10 cellular contexts compared by ENCODE assay signal in the genomic region with DNA sequence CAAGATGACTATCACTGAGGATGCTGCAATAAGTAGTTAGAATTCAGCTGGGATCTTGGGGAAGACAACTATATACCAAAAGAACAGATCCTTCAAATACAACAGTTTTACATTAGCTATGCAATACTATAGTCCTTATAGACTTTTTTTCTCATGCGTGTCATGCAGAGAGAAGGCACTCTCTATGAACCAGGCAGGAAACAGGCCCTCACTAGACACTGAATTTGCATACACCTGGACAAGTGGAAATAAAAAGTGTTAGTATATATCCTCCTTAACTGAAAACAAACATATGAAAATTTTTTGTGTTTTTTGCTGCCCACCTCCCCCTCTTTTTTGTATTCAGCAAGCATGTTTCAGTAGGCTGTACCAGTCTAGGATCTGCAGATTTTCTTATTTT. TPM values are rescaled to one million over a fixed set of nuclear protein-coding genes. Genes with fewer than 3 reads are reported as not detected.
A peak's percentile ranks its signal among the peaks of the same experiment; 100 is the strongest.
DNase-seq lines count a peak whose midpoint lies in the region; ATAC-seq and FAIRE-seq lines count a peak whose summit lies in the region.
"Had no signal": no experiment of that assay in that cellular context is flagged by ENCODE, and none has a peak within 500 bp of the region (broad histone marks: within the 10 kb centered on the region; RNA-seq: fewer than 3 reads in every experiment).

No MANE protein-coding gene starts in this region.

- no peak for FAIRE-seq in HTR-8/SVneo (lab: Jason Lieb, UNC)

- peaks cover 0 to 7% (median 0%) of the 10 kb centered on the region in 11 experiments; a peak in 5 of 22 replicates for H3K9me3 ChIP-seq in BLaER1 treated with 17β-estradiol and CSF1 and Interleukin-3, amounts not matched to agents 10 nM and 100 nM (replicated peaks in 1 of 11)

- peaks cover 0 to 23% (median 4%) of the 10 kb centered on the region in 10 experiments; a peak in 6 of 20 replicates for H3K4me1 ChIP-seq in BLaER1 treated with 17β-estradiol and CSF1 and Interleukin-3, amounts not matched to agents 10 nM and 100 nM

- no peak overlapping the region for H3K27ac ChIP-seq in BLaER1 treated with 17β-estradiol and CSF1 and Interleukin-3, amounts not matched to agents 10 nM and 100 nM

- H3K27me3 ChIP-seq in BLaER1 treated with 17β-estradiol and CSF1 and Interleukin-3, amounts not matched to agents 10 nM and 100 nM = no peaks in the 10 kb centered on the region

- H3K4me3 ChIP-seq in BLaER1 treated with 17β-estradiol and CSF1 and Interleukin-3, amounts not matched to agents 10 nM and 100 nM = no peak overlapping the region

- no peak for DNase-seq in HTR-8/SVneo (ENCODE audit: insufficient read length, low spot score)
- DNase-seq in HuH-7.5 (ENCODE audit: low spot score) = no peak
- DNase-seq in ureter (ENCODE audit: low spot score) = no peak
- no peak for DNase-seq in islet precursor cell
- DNase-seq: MV-4-11, retina had no signal

- H3K9ac ChIP-seq in BLaER1 treated with 17β-estradiol and CSF1 and Interleukin-3, amounts not matched to agents 10 nM and 100 nM = no peak overlapping the region

- peaks cover 0 to 16% (median 0%) of the 10 kb centered on the region in 11 experiments; a peak in 4 of 22 replicates for H4K20me1 ChIP-seq in BLaER1 treated with 17β-estradiol and CSF1 and Interleukin-3, amounts not matched to agents 10 nM and 100 nM

- peak overlapping the region in 6 of 11 experiments; percentile 14 to 47 (median 26); a peak in 6 of 22 replicates for H3K4me2 ChIP-seq in BLaER1 treated with 17β-estradiol and CSF1 and Interleukin-3, amounts not matched to agents 10 nM and 100 nM

- ATAC-seq in GM19035 (IDR thresholded peaks at IDR 0.05; ENCODE audit: unreplicated experiment) = peak; percentile 99
- peak; percentile 97 for ATAC-seq in HG02763 (IDR thresholded peaks at IDR 0.05; ENCODE audit: unreplicated experiment)
- ATAC-seq in HG03565 (IDR thresholded peaks at IDR 0.05; ENCODE audit: unreplicated experiment) = peak; percentile 97

- H3K36me3 ChIP-seq in BLaER1 treated with 17β-estradiol and CSF1 and Interleukin-3, amounts not matched to agents 10 nM and 100 nM = peaks cover 66 to 100% (median 82%) of the 10 kb centered on the region in 11 experiments

RNA-seq across cellular contexts. Expression of a gene that starts 29.9 kb away (rescaled TPM):
- total RNA-seq in ureter = 92.4 TPM

RNA-seq across cellular contexts. Expression of a gene that starts 40.4 kb away (rescaled TPM):
- total RNA-seq in ureter = 60.5 TPM
